Comparison of ENCODE assay signal across 18 cellular contexts in genomic region chrX:150429577-150429976, GRCh38.
DNase-seq lines count a peak whose midpoint lies in the region; ATAC-seq and TF ChIP-seq lines count a peak whose summit lies in the region.
"Had no signal": no experiment of that assay in that cellular context is flagged by ENCODE, and none has a peak within 500 bp of the region (broad histone marks: within the 10 kb centered on the region; RNA-seq: fewer than 3 reads in every experiment).

No MANE protein-coding gene starts in this region.

- H3K36me3 Mint-ChIP-seq in naive thymus-derived CD4-positive, alpha-beta T cell, result peaks cover 0 to 3% (median 0%) of the 10 kb centered on the region in 5 donors
- H3K36me3 Mint-ChIP-seq: natural killer cell had no signal

- H2AFZ ChIP-seq in GM23248, result no peak overlapping the region

- no peaks in the 10 kb centered on the region for H3K36me3 ChIP-seq in GM23248 (ENCODE audit: low read depth)
- no peaks in the 10 kb centered on the region for H3K36me3 ChIP-seq in naive thymus-derived CD4-positive, alpha-beta T cell (ENCODE audit: control insufficient read depth in 2 of 3, insufficient read depth in 3 of 3, low read length in 3 of 3)
- H3K36me3 ChIP-seq: tibial nerve had no signal

- peaks cover 0 to 3% (median 0%) of the 10 kb centered on the region in 7 donors for H3K4me1 Mint-ChIP-seq in naive thymus-derived CD4-positive, alpha-beta T cell
- H3K4me1 Mint-ChIP-seq: brain, natural killer cell had no signal

- intact Hi-C loops in naive thymus-derived CD4-positive, alpha-beta T cell (cut with micrococcal nuclease), result no loop called here
- intact Hi-C loops in sciatic nerve (cut with DNase I), result no loop called here

- peak; percentile 73 for DNase-seq in GM23248
- DNase-seq in NOMO-1 (lab: John Stamatoyannopoulos, UW; ENCODE audit: unreplicated experiment in 2 of 2), result peak; percentile 49 to 82
- peak; percentile 76 for DNase-seq in choroid plexus epithelial cell (ENCODE audit: low read depth)
- DNase-seq in naive thymus-derived CD4-positive, alpha-beta T cell, result no peak
- no peak for DNase-seq in sciatic nerve (ENCODE audit: low spot score)
- no peak for DNase-seq in NCI-H69 (lab: John Stamatoyannopoulos, UW)
- DNase-seq: activated T-cell treated with anti-CD3 and anti-CD28 coated beads, Interleukin-2, amount 50 U/mL, for 24 hours; DMS 273 treated with DMSO at 0.1 percent for 48 hours; erythroblast; kidney glomerular epithelial cell; natural killer cell; NCI-H446; SHP77 treated with DMSO at 0.1 percent for 48 hours had no signal

- H3K79me2 ChIP-seq in GM23248 (ENCODE audit: insufficient read depth), result peaks cover 45% of the 10 kb centered on the region

- 0 out of 2 replicates have a peak, but pooled peaks cover 3% of the 10 kb centered on the region for H3K4me1 ChIP-seq in GM23248 (ENCODE audit: insufficient read depth)
- no peaks in the 10 kb centered on the region for H3K4me1 ChIP-seq in naive thymus-derived CD4-positive, alpha-beta T cell (ENCODE audit: control insufficient read depth in 2 of 2, insufficient read depth in 2 of 2, low read length in 2 of 2)
- H3K4me1 ChIP-seq: tibial nerve had no signal

- no peaks in the 10 kb centered on the region for H3K9me3 ChIP-seq in GM23248 (ENCODE audit: low read depth)
- H3K9me3 ChIP-seq in naive thymus-derived CD4-positive, alpha-beta T cell (ENCODE audit: control insufficient read depth in 2 of 3, low read length in 3 of 3), result no peaks in the 10 kb centered on the region
- H3K9me3 ChIP-seq: tibial nerve had no signal

- in situ Hi-C loops in GM23248 (cut with MboI), result no loop called here

- H3K27ac Mint-ChIP-seq in naive thymus-derived CD4-positive, alpha-beta T cell, result no peak overlapping the region
- H3K27ac Mint-ChIP-seq: activated T-cell treated with anti-CD3 and anti-CD28 coated beads, Interleukin-2, amount 50 U/mL, for 24 hours; brain; natural killer cell had no signal

- no peaks in the 10 kb centered on the region for H3K9me2 ChIP-seq in GM23248 (ENCODE audit: insufficient read depth)

- CTCF ChIA-PET in naive thymus-derived CD4-positive, alpha-beta T cell (lab: Charles Lee), result no interaction called here

- TF ChIP-seq CTCF in choroid plexus epithelial cell (conservative IDR thresholded peaks at IDR 0.05; ENCODE audit: low read depth, low read length), result no peak

- no peak overlapping the region for H3K4me3 Mint-ChIP-seq in naive thymus-derived CD4-positive, alpha-beta T cell
- H3K4me3 Mint-ChIP-seq: activated T-cell treated with anti-CD3 and anti-CD28 coated beads, Interleukin-2, amount 50 U/mL, for 24 hours; brain; natural killer cell had no signal

- peaks cover 7% of the 10 kb centered on the region; the same call in 1 of the 2 replicates for H3F3A ChIP-seq in GM23248 (ENCODE audit: insufficient read depth)

- POLR2A ChIA-PET in naive thymus-derived CD4-positive, alpha-beta T cell (lab: Charles Lee), result no interaction called here

- no peaks in the 10 kb centered on the region for H3K9me3 Mint-ChIP-seq in naive thymus-derived CD4-positive, alpha-beta T cell
- H3K9me3 Mint-ChIP-seq: activated T-cell treated with anti-CD3 and anti-CD28 coated beads, Interleukin-2, amount 50 U/mL, for 24 hours; natural killer cell had no signal

- H3K27me3 ChIP-seq in GM23248 (replicated peaks; ENCODE audit: insufficient read depth), result no peaks in the 10 kb centered on the region
- no peaks in the 10 kb centered on the region for H3K27me3 ChIP-seq in naive thymus-derived CD4-positive, alpha-beta T cell (ENCODE audit: control insufficient read depth in 2 of 2, insufficient read depth in 2 of 2, low read length in 2 of 2)
- H3K27me3 ChIP-seq: tibial nerve had no signal

- no peak overlapping the region for H3K4me3 ChIP-seq in GM23248
- no peak overlapping the region for H3K4me3 ChIP-seq in choroid plexus epithelial cell (ENCODE audit: low read depth, low read length)
- no peak overlapping the region for H3K4me3 ChIP-seq in naive thymus-derived CD4-positive, alpha-beta T cell (ENCODE audit: low read length)
- H3K4me3 ChIP-seq: skin epidermis, tibial nerve had no signal

- H3K4me2 ChIP-seq in GM23248 (ENCODE audit: unreplicated experiment), result no peak overlapping the region

- H3K9ac ChIP-seq in GM23248, result no peak overlapping the region

- ATAC-seq in naive thymus-derived CD4-positive, alpha-beta T cell, result peak; percentile 57
- ATAC-seq in sciatic nerve (no peak), HG02852 (IDR thresholded peaks at IDR 0.05; ENCODE audit: unreplicated experiment) (no peak), GM19328 (IDR thresholded peaks at IDR 0.05; ENCODE audit: unreplicated experiment) (no peak)

- no peaks in the 10 kb centered on the region for H4K20me1 ChIP-seq in GM23248 (ENCODE audit: insufficient read depth)

- H3K27me3 Mint-ChIP-seq in naive thymus-derived CD4-positive, alpha-beta T cell, result peaks cover 0 to 3% (median 0%) of the 10 kb centered on the region in 5 donors
- H3K27me3 Mint-ChIP-seq: brain had no signal

- H3K27ac ChIP-seq in GM23248, result no peak overlapping the region
- H3K27ac ChIP-seq in naive thymus-derived CD4-positive, alpha-beta T cell (ENCODE audit: low read depth, low read length), result no peak overlapping the region
- H3K27ac ChIP-seq: skin epidermis, tibial nerve had no signal

- 13 to 26% methylated on average over 2 of the region's 2 CpGs for WGBS in GM23248 (ENCODE audit: low coverage in 1 of 2, low lambda C conversion rate in 2 of 2, missing lambda C conversion rate in 2 of 2), 2 experiments

Comparison
In these comparisons a context has a peak if more than half of its experiments do, and no peak if none do; other contexts are left out.
1. DNase-seq: peak in GM23248 (single experiment), NOMO-1 (2 of 2) and choroid plexus epithelial cell (single experiment); none in naive thymus-derived CD4-positive, alpha-beta T cell (0 of 9), sciatic nerve (single experiment) and NCI-H69 (single experiment).